Comparison of ENCODE assay signal across 19 cellular contexts in the genomic region with DNA sequence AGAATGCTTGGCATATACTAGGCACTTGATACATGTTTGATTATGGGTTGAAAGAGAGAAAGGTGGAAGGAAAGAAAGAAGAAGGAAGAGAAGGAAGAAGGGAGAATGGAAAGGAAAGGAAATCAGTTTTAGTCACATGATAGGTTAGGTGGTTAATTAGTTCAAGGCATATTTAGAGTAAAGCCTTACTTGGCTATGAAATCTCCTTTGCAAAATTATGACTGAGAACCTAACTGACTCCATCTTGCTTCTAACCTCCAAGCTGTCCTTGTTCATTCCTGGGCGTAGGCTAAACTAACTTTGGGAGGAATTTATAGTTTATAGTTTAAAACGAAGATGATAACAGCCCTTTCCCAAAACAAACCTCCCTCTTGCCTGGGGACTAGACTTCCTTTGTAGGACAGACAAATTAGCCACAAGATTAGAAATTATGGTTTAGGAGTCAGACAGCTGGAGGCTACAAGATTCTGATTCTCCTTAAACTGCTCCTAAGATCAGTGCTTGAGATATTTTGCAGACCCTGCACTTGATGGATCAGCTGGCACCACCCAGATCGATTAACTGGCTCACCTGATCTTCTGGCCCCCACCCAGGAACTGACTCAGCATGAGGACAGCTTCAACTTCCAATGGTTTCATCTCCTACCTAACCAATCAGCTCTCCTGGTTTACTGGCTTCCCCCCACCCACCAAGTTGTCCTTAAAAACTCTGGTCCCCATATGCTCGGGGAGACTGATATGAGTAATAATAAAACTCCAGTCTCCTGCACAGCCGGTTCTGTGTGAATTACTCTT. TPM values are rescaled to one million over a fixed set of nuclear protein-coding genes. Genes with fewer than 3 reads are reported as not detected.
DNase-seq lines count a peak whose midpoint lies in the region; ATAC-seq and TF ChIP-seq lines count a peak whose summit lies in the region.
"Had no signal": no experiment of that assay in that cellular context is flagged by ENCODE, and none has a peak within 500 bp of the region (broad histone marks: within the 10 kb centered on the region; RNA-seq: fewer than 3 reads in every experiment).

No MANE protein-coding gene starts in this region.

- no peak overlapping the region for H3K4me3 ChIP-seq in mesenchymal stem cell (ENCODE audit: insufficient read depth in 1 of 2, low read depth in 1 of 2, low read length in 2 of 2)
- H3K4me3 ChIP-seq in Peyer's patch, result no peak overlapping the region
- H3K4me3 ChIP-seq: left lung, MG63, SJCRH30 had no signal

- peak overlapping the region; percentile 19 to 72 for H3K18ac ChIP-seq in mesenchymal stem cell (ENCODE audit: low read depth in 1 of 2, low read length in 2 of 2)

- POLR2A ChIA-PET in CD4-positive, alpha-beta T cell (lab: Charles Lee), result interaction anchor here (0.9 to 1.2 kb wide), 2 partner anchors 9 to 60 kb away, joined by 4 read pairs; no protein-coding TSS in a partner anchor

- H3K9ac ChIP-seq in mesenchymal stem cell (ENCODE audit: low read length), result no peak overlapping the region

- H2BK12ac ChIP-seq in mesenchymal stem cell (ENCODE audit: low read length in 2 of 2), result peak overlapping the region in 1 of 2 experiments; percentile 1

- no peak overlapping the region for H2BK15ac ChIP-seq in mesenchymal stem cell (ENCODE audit: low read depth, poor library complexity, severe bottlenecking)

- H2AK5ac ChIP-seq in mesenchymal stem cell (ENCODE audit: low read length, severe bottlenecking), result no peak overlapping the region

- no peaks in the 10 kb centered on the region for H3K79me1 ChIP-seq in mesenchymal stem cell (replicated peaks; ENCODE audit: low read length, poor library complexity, severe bottlenecking)

- H3K4me2 ChIP-seq in mesenchymal stem cell (ENCODE audit: low read length, poor library complexity, severe bottlenecking), result no peak overlapping the region

- no peak overlapping the region for H2AFZ ChIP-seq in mesenchymal stem cell (ENCODE audit: low read depth, low read length)

- H3K14ac ChIP-seq in mesenchymal stem cell (ENCODE audit: low read length in 2 of 2), result no peak overlapping the region

- H3K4me1 Mint-ChIP-seq in CD4-positive, alpha-beta T cell (ENCODE audit: low read depth), result peaks cover 49% of the 10 kb centered on the region
- peaks cover 49% of the 10 kb centered on the region for H3K4me1 Mint-ChIP-seq in activated naive CD8-positive, alpha-beta T cell (ENCODE audit: low read depth)

- no peak for ATAC-seq in CD4-positive, alpha-beta T cell (ENCODE audit: poor library complexity)
- ATAC-seq in GM18517 (IDR thresholded peaks at IDR 0.05; ENCODE audit: unreplicated experiment), result no peak
- ATAC-seq: activated CD8-positive, alpha-beta memory T cell treated with anti-CD3 and anti-CD28 coated beads, Interleukin-2, amount 10 ng/mL, durations not matched to agents 7 days and 5 days; effector memory CD8-positive, alpha-beta T cell; stimulated activated effector memory CD8-positive, alpha-beta T cell treated with anti-CD3 and anti-CD28 coated beads, Interleukin-12 subunit alpha, Interleukin-12 subunit beta, amount 100 ng/mL, for 72 hours had no signal

- H3K23ac ChIP-seq in mesenchymal stem cell (ENCODE audit: low read length in 2 of 2), result no peak overlapping the region

- CTCF ChIA-PET in CD4-positive, alpha-beta T cell (lab: Charles Lee), result no interaction called here

- no peak for TF ChIP-seq POLR2A in Peyer's patch (IDR thresholded peaks at IDR 0.05)

- H4K91ac ChIP-seq in mesenchymal stem cell (ENCODE audit: low read length), result peak overlapping the region; percentile 30

- intact Hi-C loops in CD4-positive, alpha-beta T cell (cut with DNase I, micrococcal nuclease), result no loop called here

- no peaks in the 10 kb centered on the region for H3K4me1 ChIP-seq in mesenchymal stem cell (ENCODE audit: control insufficient read depth, insufficient read depth, low read depth, low read length)
- H3K4me1 ChIP-seq in Peyer's patch, result peaks cover 0 to 9% (median 0%) of the 10 kb centered on the region in 4 donors
- H3K4me1 ChIP-seq: left lung had no signal

- no peak for DNase-seq in CD4-positive, alpha-beta T cell
- DNase-seq in HT-29 (ENCODE audit: low spot score) (peak; percentile 62), mesenchymal stem cell (no peak), RPMI8226 (no peak), Peyer's patch (no peak)
- DNase-seq in stimulated activated CD4-positive, alpha-beta T cell treated with anti-CD3 and anti-CD28 coated beads, Interleukin-12 subunit alpha, Interleukin-12 subunit beta, amount 100 ng/mL, for 4 hours, result no peak
- DNase-seq: activated CD8-positive, alpha-beta memory T cell treated with anti-CD3 and anti-CD28 coated beads, Interleukin-2, amount 10 ng/mL, durations not matched to agents 7 days and 5 days; aorta; effector memory CD8-positive, alpha-beta T cell; glutamatergic neuron; left lung; MG63; NCI-H1436; NCI-H2171; NCI-H526 had no signal

- H3K9me3 Mint-ChIP-seq in CD4-positive, alpha-beta T cell, result no peaks in the 10 kb centered on the region
- no peaks in the 10 kb centered on the region for H3K9me3 Mint-ChIP-seq in activated naive CD8-positive, alpha-beta T cell (ENCODE audit: low read depth)
- H3K9me3 Mint-ChIP-seq: effector memory CD8-positive, alpha-beta T cell; stimulated activated effector memory CD8-positive, alpha-beta T cell treated with anti-CD3 and anti-CD28 coated beads, Interleukin-12 subunit alpha, Interleukin-12 subunit beta, amount 100 ng/mL, for 72 hours had no signal

- H2BK5ac ChIP-seq in mesenchymal stem cell (ENCODE audit: low read depth, low read length, poor library complexity, severe bottlenecking), result no peak overlapping the region

- TF ChIP-seq CTCF in CD4-positive, alpha-beta T cell (IDR thresholded peaks at IDR 0.05), result no peak
- no peak for TF ChIP-seq CTCF in Peyer's patch (IDR thresholded peaks at IDR 0.05)

- H4K8ac ChIP-seq in mesenchymal stem cell (ENCODE audit: low read length), result no peak overlapping the region

- H3K36me3 ChIP-seq in mesenchymal stem cell (ENCODE audit: control insufficient read depth in 1 of 2, insufficient read depth in 2 of 2, low read depth in 1 of 2, low read length in 2 of 2), result no peaks in the 10 kb centered on the region
- H3K36me3 ChIP-seq in Peyer's patch, result no peaks in the 10 kb centered on the region
- H3K36me3 ChIP-seq: left lung, MG63, SJCRH30 had no signal

- peak overlapping the region; percentile 56 for H3K27ac Mint-ChIP-seq in CD4-positive, alpha-beta T cell
- H3K27ac Mint-ChIP-seq in activated naive CD8-positive, alpha-beta T cell, result peak overlapping the region; percentile 61
- H3K27ac Mint-ChIP-seq: activated CD8-positive, alpha-beta memory T cell treated with anti-CD3 and anti-CD28 coated beads, Interleukin-2, amount 10 ng/mL, durations not matched to agents 7 days and 5 days had no signal

- H3K4me3 Mint-ChIP-seq in CD4-positive, alpha-beta T cell, result no peak overlapping the region
- H3K4me3 Mint-ChIP-seq in activated naive CD8-positive, alpha-beta T cell, result no peak overlapping the region
- H3K4me3 Mint-ChIP-seq: activated CD8-positive, alpha-beta memory T cell treated with anti-CD3 and anti-CD28 coated beads, Interleukin-2, amount 10 ng/mL, durations not matched to agents 7 days and 5 days; effector memory CD8-positive, alpha-beta T cell; stimulated activated effector memory CD8-positive, alpha-beta T cell treated with anti-CD3 and anti-CD28 coated beads, Interleukin-12 subunit alpha, Interleukin-12 subunit beta, amount 100 ng/mL, for 72 hours had no signal

- no peak overlapping the region for H3K4ac ChIP-seq in mesenchymal stem cell (ENCODE audit: low read depth in 1 of 2, low read length in 2 of 2)

- 91% methylated on average over 3 of the region's 5 CpGs for WGBS in mesenchymal stem cell

- peak overlapping the region; percentile 57 for H2BK120ac ChIP-seq in mesenchymal stem cell (ENCODE audit: low read depth, low read length)

- no peak overlapping the region for H3K27ac ChIP-seq in CD4-positive, alpha-beta T cell (ENCODE audit: low read depth, low read length)
- H3K27ac ChIP-seq in mesenchymal stem cell (ENCODE audit: low read length, poor library complexity, severe bottlenecking) (no peak overlapping the region), Peyer's patch (no peak overlapping the region)
- H3K27ac ChIP-seq: left lung, SJCRH30 had no signal

- H3K27me3 Mint-ChIP-seq in CD4-positive, alpha-beta T cell, result no peaks in the 10 kb centered on the region
- H3K27me3 Mint-ChIP-seq in activated naive CD8-positive, alpha-beta T cell, result no peaks in the 10 kb centered on the region
- H3K27me3 Mint-ChIP-seq: activated CD8-positive, alpha-beta memory T cell treated with anti-CD3 and anti-CD28 coated beads, Interleukin-2, amount 10 ng/mL, durations not matched to agents 7 days and 5 days had no signal

- H3K27me3 ChIP-seq in CD4-positive, alpha-beta T cell (ENCODE audit: control insufficient read depth, insufficient read depth, low read length), result no peaks in the 10 kb centered on the region
- H3K27me3 ChIP-seq in mesenchymal stem cell (ENCODE audit: control insufficient read depth in 1 of 2, insufficient read depth in 1 of 2, low read length in 2 of 2) (peaks cover 0 to 7% of the 10 kb centered on the region in 2 experiments), Peyer's patch (no peaks in the 10 kb centered on the region)
- H3K27me3 ChIP-seq: left lung, MG63, SJCRH30 had no signal

- H3K36me3 Mint-ChIP-seq in CD4-positive, alpha-beta T cell (ENCODE audit: low read depth), result peaks cover 97% of the 10 kb centered on the region
- peaks cover 2% of the 10 kb centered on the region for H3K36me3 Mint-ChIP-seq in activated naive CD8-positive, alpha-beta T cell

- no peaks in the 10 kb centered on the region for H3K9me3 ChIP-seq in CD4-positive, alpha-beta T cell (ENCODE audit: control insufficient read depth, low read length)
- no peaks in the 10 kb centered on the region for H3K9me3 ChIP-seq in mesenchymal stem cell (ENCODE audit: control insufficient read depth, low read length)
- no peaks in the 10 kb centered on the region for H3K9me3 ChIP-seq in Peyer's patch
- H3K9me3 ChIP-seq: left lung, MG63 had no signal

RNA-seq across cellular contexts. Expression of a gene that starts 55.0 kb away (rescaled TPM):
- total RNA-seq in CD4-positive, alpha-beta T cell, result 10 to 100 TPM; 67.0 to 69.9 TPM
- total RNA-seq in HT-29 (2014; rRNA removed; shearing (Covaris generic)), result 0.89 and 1.7 TPM in 2 replicates
- 0.88 TPM for polyA plus RNA-seq in mesenchymal stem cell (2013, experiment 1 of 2)
- 1.1 TPM for polyA plus RNA-seq in mesenchymal stem cell (2013, experiment 2 of 2)
- total RNA-seq in Peyer's patch, result 10 to 100 TPM in 2 of 4 donors, 1 to 10 TPM in 2; 3.9 to 33.0 (median 9.5) TPM
